ENCODE assay signal across 26 cellular contexts in genomic region chr2:98572211-98572610, GRCh38.
"Had no signal": no experiment of that assay in that cellular context is flagged by ENCODE, and none has a peak within 500 bp of the region (broad histone marks: within the 10 kb centered on the region; RNA-seq: fewer than 3 reads in every experiment).

No MANE protein-coding gene starts in this region.

- H3K9me3 Mint-ChIP-seq: natural killer cell treated with Interleukin-12 subunit alpha and Interleukin-12 subunit beta and Interleukin-15 and Interleukin-18, amount 100 ng/mL, for 72 hours; stimulated activated naive CD8-positive, alpha-beta T cell treated with anti-CD3 and anti-CD28 coated beads, Interleukin-15, Interleukin-2, amounts not matched to agents 100 ng/mL and 50 ng/mL, for 24 hours had no signal

- H3K36me3 Mint-ChIP-seq: natural killer cell treated with Interleukin-12 subunit alpha and Interleukin-12 subunit beta and Interleukin-15 and Interleukin-18, amount 100 ng/mL, for 72 hours had no signal

- DNase-seq: islet precursor cell; left ventricle myocardium inferior; mesendoderm; midbrain; mucosa of descending colon; naive thymus-derived CD4-positive, alpha-beta T cell; pancreas; retina; stimulated activated CD4-positive, alpha-beta T cell treated with anti-CD3 and anti-CD28 coated beads, Interleukin-12 subunit alpha, Interleukin-12 subunit beta, amount 100 ng/mL, for 4 hours; stimulated activated CD4-positive, alpha-beta T cell treated with anti-CD3 and anti-CD28 coated beads, Interleukin-15, amount 100 ng/mL, for 24 hours; stimulated activated CD4-positive, alpha-beta T cell treated with anti-CD3 and anti-CD28 coated beads, Interleukin-2, amount 100 ng/mL, for 24 hours; stimulated activated CD4-positive, alpha-beta T cell treated with anti-CD3 and anti-CD28 coated beads, Interleukin-4, amount 100 ng/mL, for 1 hour; stimulated activated naive CD4-positive, alpha-beta T cell; tibial artery; trophoblast cell; upper lobe of right lung had no signal

- H3K4me3 Mint-ChIP-seq: naive thymus-derived CD4-positive, alpha-beta T cell; natural killer cell treated with Interleukin-12 subunit alpha and Interleukin-12 subunit beta and Interleukin-15 and Interleukin-18, amount 100 ng/mL, for 72 hours; stimulated activated naive CD8-positive, alpha-beta T cell treated with anti-CD3 and anti-CD28 coated beads, Interleukin-15, Interleukin-2, amounts not matched to agents 100 ng/mL and 50 ng/mL, for 24 hours had no signal

- ATAC-seq: mucosa of descending colon; naive thymus-derived CD4-positive, alpha-beta T cell; natural killer cell treated with Interleukin-12 subunit alpha and Interleukin-12 subunit beta and Interleukin-15 and Interleukin-18, amount 100 ng/mL, for 72 hours; pancreas; right cardiac atrium; sciatic nerve; upper lobe of right lung had no signal

- H3K27ac Mint-ChIP-seq: natural killer cell treated with Interleukin-12 subunit alpha and Interleukin-12 subunit beta and Interleukin-15 and Interleukin-18, amount 100 ng/mL, for 72 hours; stimulated activated naive CD8-positive, alpha-beta T cell treated with anti-CD3 and anti-CD28 coated beads, Interleukin-15, Interleukin-2, amounts not matched to agents 100 ng/mL and 50 ng/mL, for 24 hours had no signal

- H3K27ac ChIP-seq: hepatocyte, left ventricle myocardium inferior, pancreas, prostate gland, skin epidermis, suprapubic skin, thoracic aorta, tibial artery, upper lobe of right lung had no signal

- H3K4me3 ChIP-seq: hepatocyte, left ventricle myocardium inferior, lung, mucosa of descending colon, pancreas, prostate gland, skin epidermis, suprapubic skin, thoracic aorta, tibial artery, upper lobe of right lung had no signal

- H3K36me3 ChIP-seq: pancreas had no signal

- H3K27me3 ChIP-seq: hepatocyte, pancreas, suprapubic skin, tibial artery, upper lobe of right lung had no signal

- H3K4me1 ChIP-seq: pancreas, prostate gland, suprapubic skin, tibial artery, upper lobe of right lung had no signal

- H3K9me3 ChIP-seq: left ventricle myocardium inferior, mucosa of descending colon, pancreas, prostate gland, suprapubic skin, thoracic aorta, tibial artery, upper lobe of right lung had no signal
